In the genomic region with DNA sequence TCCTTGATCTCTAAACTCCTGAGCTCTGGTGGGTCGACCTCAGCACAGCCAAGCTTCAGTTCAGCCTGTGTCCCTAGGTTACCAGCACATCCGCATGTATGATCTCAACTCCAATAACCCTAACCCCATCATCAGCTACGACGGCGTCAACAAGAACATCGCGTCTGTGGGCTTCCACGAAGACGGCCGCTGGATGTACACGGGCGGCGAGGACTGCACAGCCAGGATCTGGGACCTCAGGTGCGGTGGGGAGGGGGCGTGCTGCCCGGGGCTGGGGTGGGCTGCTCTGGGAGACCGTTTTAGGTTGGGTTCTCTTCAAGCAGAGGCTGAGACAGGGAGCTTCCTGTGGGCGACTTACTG, we compare ENCODE assay signal across 9 cellular contexts. TPM values are rescaled to one million over a fixed set of nuclear protein-coding genes. Genes with fewer than 3 reads are reported as not detected.
DNase-seq lines count a peak whose midpoint lies in the region; ATAC-seq and TF ChIP-seq lines count a peak whose summit lies in the region.
"Had no signal": no experiment of that assay in that cellular context is flagged by ENCODE, and none has a peak within 500 bp of the region (broad histone marks: within the 10 kb centered on the region; RNA-seq: fewer than 3 reads in every experiment).

No MANE protein-coding gene starts in this region.

- no peak for DNase-seq in activated T-cell treated with anti-CD3 and anti-CD28 coated beads, Interleukin-2, amount 50 U/mL, for 24 hours
- no peak for DNase-seq in activated T-cell treated with anti-CD3 and anti-CD28 coated beads for 4 hours
- DNase-seq in activated naive CD8-positive, alpha-beta T cell treated with anti-CD3 and anti-CD28 coated beads for 36 hours, result no peak
- DNase-seq in thyroid gland, result no peak
- no peak for DNase-seq in NCI-H774 (lab: John Stamatoyannopoulos, UW)
- DNase-seq: DMS 273 treated with DMSO at 0.1 percent for 48 hours had no signal

- H3K4me3 ChIP-seq in thyroid gland (replicated peaks in 1 of 3), result peak overlapping the region in 2 of 3 donors; percentile 75 to 92

- H3K4me1 Mint-ChIP-seq in activated T-cell treated with anti-CD3 and anti-CD28 coated beads, Interleukin-2, amount 50 U/mL, for 24 hours (ENCODE audit: low read depth), result peaks cover 27% of the 10 kb centered on the region
- peaks cover 17% of the 10 kb centered on the region for H3K4me1 Mint-ChIP-seq in activated naive CD8-positive, alpha-beta T cell treated with anti-CD3 and anti-CD28 coated beads for 36 hours

- WGBS in thyroid gland, 2 donors, result 86 to 89% methylated on average over 16 to 18 of the region's 18 CpGs

- TF ChIP-seq CTCF in thyroid gland (IDR thresholded peaks at IDR 0.05), result no peak

- H3K27ac Mint-ChIP-seq in activated T-cell treated with anti-CD3 and anti-CD28 coated beads, Interleukin-2, amount 50 U/mL, for 24 hours, result peak overlapping the region; percentile 91
- peak overlapping the region; percentile 81 for H3K27ac Mint-ChIP-seq in activated naive CD8-positive, alpha-beta T cell treated with anti-CD3 and anti-CD28 coated beads for 36 hours

- no peaks in the 10 kb centered on the region for H3K27me3 Mint-ChIP-seq in activated T-cell treated with anti-CD3 and anti-CD28 coated beads, Interleukin-2, amount 50 U/mL, for 24 hours
- H3K27me3 Mint-ChIP-seq in activated naive CD8-positive, alpha-beta T cell treated with anti-CD3 and anti-CD28 coated beads for 36 hours, result no peaks in the 10 kb centered on the region

- peaks cover 47% of the 10 kb centered on the region for H3K36me3 Mint-ChIP-seq in activated T-cell treated with anti-CD3 and anti-CD28 coated beads, Interleukin-2, amount 50 U/mL, for 24 hours (ENCODE audit: low read depth)
- H3K36me3 Mint-ChIP-seq in activated naive CD8-positive, alpha-beta T cell treated with anti-CD3 and anti-CD28 coated beads for 36 hours, result peaks cover 19% of the 10 kb centered on the region

- peaks cover 17 to 20% of the 10 kb centered on the region in 2 donors for H3K36me3 ChIP-seq in thyroid gland

- H3K27me3 ChIP-seq in layer of hippocampus (ENCODE audit: control insufficient read depth, insufficient read depth, low read length) (no peaks in the 10 kb centered on the region), thyroid gland (no peaks in the 10 kb centered on the region)

- TF ChIP-seq POLR2A in thyroid gland (IDR thresholded peaks at IDR 0.05), result no peak

- H3K9me3 ChIP-seq in thyroid gland, result no peaks in the 10 kb centered on the region

- H3K4me3 Mint-ChIP-seq in activated T-cell treated with anti-CD3 and anti-CD28 coated beads, Interleukin-2, amount 50 U/mL, for 24 hours, result peak overlapping the region; percentile 91
- H3K4me3 Mint-ChIP-seq in activated naive CD8-positive, alpha-beta T cell treated with anti-CD3 and anti-CD28 coated beads for 36 hours, result peak overlapping the region; percentile 88

- H3K4me1 ChIP-seq in thyroid gland, result peaks cover 13 to 14% of the 10 kb centered on the region in 2 donors

- H3K27ac ChIP-seq in layer of hippocampus (ENCODE audit: low read depth, low read length) (peak overlapping the region; percentile 99), thyroid gland (peak overlapping the region in 2 of 3 donors; percentile 99)

- intact Hi-C loops in thyroid gland (cut with DNase I), result no loop called here

- ATAC-seq in GM21423 (IDR thresholded peaks at IDR 0.05; ENCODE audit: unreplicated experiment), result no peak
- ATAC-seq in GM21367 (IDR thresholded peaks at IDR 0.05; ENCODE audit: unreplicated experiment), result no peak

- no peaks in the 10 kb centered on the region for H3K9me3 Mint-ChIP-seq in activated T-cell treated with anti-CD3 and anti-CD28 coated beads, Interleukin-2, amount 50 U/mL, for 24 hours
- H3K9me3 Mint-ChIP-seq in activated naive CD8-positive, alpha-beta T cell treated with anti-CD3 and anti-CD28 coated beads for 36 hours, result no peaks in the 10 kb centered on the region

RNA-seq across cellular contexts. Expression of a gene that starts 1.1 kb away (rescaled TPM):
- total RNA-seq in activated naive CD8-positive, alpha-beta T cell treated with anti-CD3 and anti-CD28 coated beads for 36 hours, result 10 to 100 TPM; 89.5 to 92.3 TPM
- 10 to 100 TPM; 61.0 to 95.6 (median 63.1) TPM for total RNA-seq in thyroid gland

RNA-seq across cellular contexts. Expression of a gene that starts 4.3 kb away (rescaled TPM):
- total RNA-seq in activated naive CD8-positive, alpha-beta T cell treated with anti-CD3 and anti-CD28 coated beads for 36 hours, result 1 to 10 TPM; 2.3 to 6.4 TPM
- total RNA-seq in thyroid gland, result 10 to 100 TPM in 2 of 4 donors, 1 to 10 TPM in 2; 3.8 to 44.6 (median 12.0) TPM

RNA-seq across cellular contexts. Expression of a gene that starts 8.2 kb away (rescaled TPM):
- 10 to 100 TPM; 24.2 to 24.5 TPM for total RNA-seq in activated naive CD8-positive, alpha-beta T cell treated with anti-CD3 and anti-CD28 coated beads for 36 hours
- total RNA-seq in thyroid gland, result 10 to 100 TPM; 13.4 to 44.0 (median 28.8) TPM

RNA-seq across cellular contexts. Expression of a gene that starts 10.0 kb away (rescaled TPM):
- total RNA-seq in activated naive CD8-positive, alpha-beta T cell treated with anti-CD3 and anti-CD28 coated beads for 36 hours, result 1 to 10 TPM; 1.8 to 3.4 TPM
- total RNA-seq in thyroid gland, result 1 to 10 TPM in 1 of 4 donors, under 1 TPM in 3; 0.13 to 1.2 (median 0.40) TPM

RNA-seq across cellular contexts. Expression of a gene that starts 17.0 kb away (rescaled TPM):
- total RNA-seq in activated naive CD8-positive, alpha-beta T cell treated with anti-CD3 and anti-CD28 coated beads for 36 hours, result 10 to 100 TPM; 23.0 to 24.1 TPM
- 10 to 100 TPM; 35.3 to 55.7 (median 41.3) TPM for total RNA-seq in thyroid gland
